Comparison of ENCODE assay signal across 34 cellular contexts in genomic region chr1:156316909-156317308, GRCh38. TPM values are rescaled to one million over a fixed set of nuclear protein-coding genes. Genes with fewer than 3 reads are reported as not detected.
"Had no signal": no experiment of that assay in that cellular context is flagged by ENCODE, and none has a peak within 500 bp of the region (broad histone marks: within the 10 kb centered on the region; RNA-seq: fewer than 3 reads in every experiment).

No MANE protein-coding gene starts in this region.

- H3K27ac Mint-ChIP-seq: mesothelial cell of epicardium; naive B cell; natural killer cell; neural progenitor cell; progenitor cell of endocrine pancreas; stimulated activated effector memory CD8-positive, alpha-beta T cell treated with anti-CD3 and anti-CD28 coated beads, Interleukin-12 subunit alpha, Interleukin-12 subunit beta, amount 100 ng/mL, for 72 hours; stimulated activated naive CD8-positive, alpha-beta T cell treated with anti-CD3 and anti-CD28 coated beads, Interleukin-15, Interleukin-2, amounts not matched to agents 100 ng/mL and 50 ng/mL, for 24 hours had no signal

- H3K4me1 ChIP-seq: left ventricle myocardium inferior, neural progenitor cell, right atrium auricular region, spleen, suprapubic skin, tibial artery, upper lobe of right lung had no signal

- ATAC-seq: natural killer cell; sciatic nerve; stimulated activated effector memory CD8-positive, alpha-beta T cell treated with anti-CD3 and anti-CD28 coated beads, Interleukin-12 subunit alpha, Interleukin-12 subunit beta, amount 100 ng/mL, for 72 hours; upper lobe of right lung had no signal

- H3K4me3 Mint-ChIP-seq: mesothelial cell of epicardium; naive B cell; natural killer cell; nephron progenitor cell; neural progenitor cell; stimulated activated effector memory CD8-positive, alpha-beta T cell treated with anti-CD3 and anti-CD28 coated beads, Interleukin-12 subunit alpha, Interleukin-12 subunit beta, amount 100 ng/mL, for 72 hours; stimulated activated naive CD8-positive, alpha-beta T cell treated with anti-CD3 and anti-CD28 coated beads, Interleukin-15, Interleukin-2, amounts not matched to agents 100 ng/mL and 50 ng/mL, for 24 hours had no signal

- H3K36me3 ChIP-seq: ovary had no signal

- H3K9ac ChIP-seq: neural progenitor cell had no signal

- DNase-seq: islet precursor cell; left ventricle myocardium inferior; mesendoderm; naive B cell; natural killer cell; nephron progenitor cell; occipital lobe; ovary; small intestine; spleen; stimulated activated CD4-positive, alpha-beta T cell treated with anti-CD3 and anti-CD28 coated beads, Interleukin-4, amount 100 ng/mL, for 24 hours; stimulated activated naive CD4-positive, alpha-beta T cell; tibial artery; trophoblast cell; upper lobe of right lung had no signal

- H3K4me1 Mint-ChIP-seq: mesothelial cell of epicardium; naive B cell; natural killer cell; nephron progenitor cell; neural progenitor cell; stimulated activated effector memory CD8-positive, alpha-beta T cell treated with anti-CD3 and anti-CD28 coated beads, Interleukin-12 subunit alpha, Interleukin-12 subunit beta, amount 100 ng/mL, for 72 hours had no signal

- FAIRE-seq: small intestine, urothelium cell line had no signal

- H3K4me3 ChIP-seq: hepatocyte, left ventricle myocardium inferior, lung, neural progenitor cell, ovary, right atrium auricular region, spleen, suprapubic skin, thoracic aorta, tibial artery, upper lobe of right lung had no signal

- H3K9me3 ChIP-seq: left ventricle myocardium inferior, neutrophil, ovary, right atrium auricular region, spleen, suprapubic skin, thoracic aorta, tibial artery, upper lobe of right lung had no signal

- H3K4me2 ChIP-seq: hepatocyte, neural progenitor cell had no signal

- H2AFZ ChIP-seq: hepatocyte, neural progenitor cell had no signal

- H3K27me3 Mint-ChIP-seq: naive B cell; progenitor cell of endocrine pancreas; stimulated activated naive CD8-positive, alpha-beta T cell treated with anti-CD3 and anti-CD28 coated beads, Interleukin-15, Interleukin-2, amounts not matched to agents 100 ng/mL and 50 ng/mL, for 24 hours had no signal

- H3K9me3 Mint-ChIP-seq: mesothelial cell of epicardium; naive B cell; natural killer cell; nephron progenitor cell; neural progenitor cell; stimulated activated effector memory CD8-positive, alpha-beta T cell treated with anti-CD3 and anti-CD28 coated beads, Interleukin-12 subunit alpha, Interleukin-12 subunit beta, amount 100 ng/mL, for 72 hours; stimulated activated naive CD8-positive, alpha-beta T cell treated with anti-CD3 and anti-CD28 coated beads, Interleukin-15, Interleukin-2, amounts not matched to agents 100 ng/mL and 50 ng/mL, for 24 hours had no signal

- H3K27ac ChIP-seq: hepatocyte, left ventricle myocardium inferior, neural progenitor cell, neutrophil, ovary, right atrium auricular region, spleen, suprapubic skin, thoracic aorta, tibial artery, upper lobe of right lung had no signal

- H3K27me3 ChIP-seq: hepatocyte, neural progenitor cell, neutrophil, ovary, right atrium auricular region, spleen, suprapubic skin, tibial artery, upper lobe of right lung had no signal

RNA-seq across cellular contexts. Expression of gene VHLL, which starts 17.8 kb away (rescaled TPM):
- total RNA-seq: hepatocyte, kidney epithelial cell, left ventricle myocardium inferior, lower leg skin, lung, mesothelial cell of epicardium, mononuclear cell, renal cortical epithelial cell, right atrium auricular region, sciatic nerve, spleen, subcutaneous adipose tissue, suprapubic skin, thoracic aorta, upper lobe of right lung had no signal
- polyA plus RNA-seq: hepatocyte, lung, ovary, small intestine, spleen had no signal

RNA-seq across cellular contexts. Expression of gene TSACC, which starts 21.4 kb away (rescaled TPM):
- total RNA-seq: hepatocyte, lung, mesothelial cell of epicardium, mononuclear cell, natural killer cell, occipital lobe, ovary, pulmonary artery endothelial cell, renal cortical epithelial cell, right atrium auricular region, sciatic nerve, spleen, subcutaneous adipose tissue, suprapubic skin, thoracic aorta, upper lobe of right lung had no signal
